Comparison of ENCODE assay signal across 20 cellular contexts in genomic region chr14:30507209-30507608, GRCh38.
"Had no signal": no experiment of that assay in that cellular context is flagged by ENCODE, and none has a peak within 500 bp of the region (broad histone marks: within the 10 kb centered on the region; RNA-seq: fewer than 3 reads in every experiment).

No MANE protein-coding gene starts in this region.

- DNase-seq: activated B cell treated with CpG ODN at 0.5 μM for 24 hours; activated CD4-positive, alpha-beta T cell treated with anti-CD3 and anti-CD28 coated beads for 1 hour; activated CD4-positive, alpha-beta T cell treated with anti-CD3 and anti-CD28 coated beads, Interleukin-2, amount 10 ng/mL, durations not matched to agents 24 days and 14 days; activated CD4-positive, alpha-beta T cell treated with anti-CD3 and anti-CD28 coated beads, Interleukin-2, amount 50 U/mL, for 48 hours; activated CD8-positive, alpha-beta memory T cell treated with anti-CD3 and anti-CD28 coated beads, Interleukin-2, amount 10 ng/mL, durations not matched to agents 7 days and 5 days; activated effector memory CD4-positive, alpha-beta T cell treated with anti-CD3 and anti-CD28 coated beads, Interleukin-2, amount 50 U/mL, for 16 hours; activated naive CD4-positive, alpha-beta T cell treated with Interleukin-2 at 50 U/mL for 16 hours; activated T-cell treated with anti-CD3 and anti-CD28 coated beads, Interleukin-2, amount 50 U/mL, for 4 hours; amygdala; NCI-H1105 treated with DMSO at 0.1 percent for 48 hours; NCI-H2029; NCI-H2107; NCI-H2171 treated with DMSO at 0.1 percent for 48 hours; NCI-H226; NCI-H526; NCI-H774; RPMI8226; T-helper 1 cell had no signal

- H3K27ac ChIP-seq: SK-N-MC had no signal

- H3K4me3 ChIP-seq: SK-N-MC had no signal

- FAIRE-seq: astrocyte had no signal
